15 cellular contexts compared by ENCODE assay signal in genomic region chr2:112768432-112768831, GRCh38. TPM values are rescaled to one million over a fixed set of nuclear protein-coding genes. Genes with fewer than 3 reads are reported as not detected.
DNase-seq lines count a peak whose midpoint lies in the region; ATAC-seq and TF ChIP-seq lines count a peak whose summit lies in the region.
"Had no signal": no experiment of that assay in that cellular context is flagged by ENCODE, and none has a peak within 500 bp of the region (broad histone marks: within the 10 kb centered on the region; RNA-seq: fewer than 3 reads in every experiment).

No MANE protein-coding gene starts in this region.

- H3K9me3 ChIP-seq in mucosa of descending colon = no peaks in the 10 kb centered on the region

- no peak overlapping the region for H3K4me3 ChIP-seq in foreskin fibroblast (ENCODE audit: low read depth in 1 of 2, low read length in 2 of 2)
- H3K4me3 ChIP-seq in mucosa of descending colon = no peak overlapping the region

- intact Hi-C loops in activated naive CD4-positive, alpha-beta T cell treated with anti-CD3 and anti-CD28 coated beads for 36 hours (cut with micrococcal nuclease) = no loop called here
- intact Hi-C loops in mucosa of descending colon (cut with DNase I, micrococcal nuclease) = no loop called here

- H3K36me3 ChIP-seq in mucosa of descending colon (ENCODE audit: low read depth) = no peaks in the 10 kb centered on the region

- H3K9me3 Mint-ChIP-seq in activated naive CD4-positive, alpha-beta T cell treated with anti-CD3 and anti-CD28 coated beads, Interleukin-2, amount 10 ng/mL, durations not matched to agents 7 days and 5 days = peaks cover 11% of the 10 kb centered on the region
- no peaks in the 10 kb centered on the region for H3K9me3 Mint-ChIP-seq in activated naive CD4-positive, alpha-beta T cell treated with anti-CD3 and anti-CD28 coated beads for 36 hours
- H3K9me3 Mint-ChIP-seq: IgD-negative memory B cell had no signal

- DNase-seq in activated naive CD4-positive, alpha-beta T cell treated with anti-CD3 and anti-CD28 coated beads, Interleukin-2, amount 10 ng/mL, durations not matched to agents 7 days and 5 days = no peak
- no peak for DNase-seq in activated naive CD4-positive, alpha-beta T cell treated with anti-CD3 and anti-CD28 coated beads for 36 hours
- DNase-seq in SW480 (ENCODE audit: low spot score) (peak; percentile 33), foreskin fibroblast (peak; percentile 36 to 50), mucosa of descending colon (no peak)
- no peak for DNase-seq in stimulated activated naive CD8-positive, alpha-beta T cell treated with anti-CD3 and anti-CD28 coated beads, Interleukin-15, Interleukin-2, amounts not matched to agents 100 U/mL and 50 U/mL, for 24 hours
- DNase-seq: ACHN; GDM1; NCI-H2081; stimulated activated naive CD4-positive, alpha-beta T cell had no signal

- H3K4me3 Mint-ChIP-seq in activated naive CD4-positive, alpha-beta T cell treated with anti-CD3 and anti-CD28 coated beads, Interleukin-2, amount 10 ng/mL, durations not matched to agents 7 days and 5 days = no peak overlapping the region
- H3K4me3 Mint-ChIP-seq in activated naive CD4-positive, alpha-beta T cell treated with anti-CD3 and anti-CD28 coated beads for 36 hours = no peak overlapping the region

- H3K36me3 Mint-ChIP-seq in activated naive CD4-positive, alpha-beta T cell treated with anti-CD3 and anti-CD28 coated beads, Interleukin-2, amount 10 ng/mL, durations not matched to agents 7 days and 5 days = peaks cover 22% of the 10 kb centered on the region
- peaks cover 10% of the 10 kb centered on the region for H3K36me3 Mint-ChIP-seq in activated naive CD4-positive, alpha-beta T cell treated with anti-CD3 and anti-CD28 coated beads for 36 hours (ENCODE audit: low read depth)

- peaks cover 15% of the 10 kb centered on the region for H3K4me1 ChIP-seq in mucosa of descending colon (ENCODE audit: low read depth)

- CTCF ChIA-PET in activated naive CD4-positive, alpha-beta T cell treated with anti-CD3 and anti-CD28 coated beads, Interleukin-2, amount 10 ng/mL, durations not matched to agents 7 days and 5 days (lab: Charles Lee) = interaction anchor here (0.7 to 1.7 kb wide), 2 partner anchors 19 to 117 kb away, joined by 3 to 4 read pairs; no protein-coding TSS in a partner anchor
- CTCF ChIA-PET in activated naive CD4-positive, alpha-beta T cell treated with anti-CD3 and anti-CD28 coated beads for 36 hours (lab: Charles Lee) = interaction anchor here (0.8 to 1.5 kb wide), 4 partner anchors 17 to 172 kb away, joined by 3 to 6 read pairs (median 3); no protein-coding TSS in a partner anchor

- H3K27ac Mint-ChIP-seq in activated naive CD4-positive, alpha-beta T cell treated with anti-CD3 and anti-CD28 coated beads, Interleukin-2, amount 10 ng/mL, durations not matched to agents 7 days and 5 days = peak overlapping the region; percentile 62
- no peak overlapping the region for H3K27ac Mint-ChIP-seq in activated naive CD4-positive, alpha-beta T cell treated with anti-CD3 and anti-CD28 coated beads for 36 hours

- peak; percentile 50 for TF ChIP-seq CTCF in foreskin fibroblast (IDR thresholded peaks at IDR 0.05; ENCODE audit: low read depth, low read length)
- TF ChIP-seq CTCF in mucosa of descending colon (IDR thresholded peaks at IDR 0.05) = no peak

- H3K27me3 Mint-ChIP-seq in activated naive CD4-positive, alpha-beta T cell treated with anti-CD3 and anti-CD28 coated beads, Interleukin-2, amount 10 ng/mL, durations not matched to agents 7 days and 5 days = peaks cover 4% of the 10 kb centered on the region
- H3K27me3 Mint-ChIP-seq in activated naive CD4-positive, alpha-beta T cell treated with anti-CD3 and anti-CD28 coated beads for 36 hours (ENCODE audit: low read depth) = no peaks in the 10 kb centered on the region
- H3K27me3 Mint-ChIP-seq: IgD-negative memory B cell had no signal

- ATAC-seq in mucosa of descending colon (no peak), HG03378 (IDR thresholded peaks at IDR 0.05; ENCODE audit: unreplicated experiment) (no peak), GM21717 (IDR thresholded peaks at IDR 0.05; ENCODE audit: unreplicated experiment) (no peak)
- no peak for ATAC-seq in stimulated activated naive CD8-positive, alpha-beta T cell treated with anti-CD3 and anti-CD28 coated beads, Interleukin-15, Interleukin-2, amounts not matched to agents 100 U/mL and 50 U/mL, for 24 hours

- H3K4me1 Mint-ChIP-seq in activated naive CD4-positive, alpha-beta T cell treated with anti-CD3 and anti-CD28 coated beads, Interleukin-2, amount 10 ng/mL, durations not matched to agents 7 days and 5 days = peaks cover 42% of the 10 kb centered on the region
- H3K4me1 Mint-ChIP-seq in activated naive CD4-positive, alpha-beta T cell treated with anti-CD3 and anti-CD28 coated beads for 36 hours (ENCODE audit: low read depth) = peaks cover 14% of the 10 kb centered on the region

RNA-seq across cellular contexts. Expression of gene CKAP2L, which starts 4.0 kb away (rescaled TPM):
- 10 to 100 TPM; 49.2 to 50.8 TPM for total RNA-seq in activated naive CD4-positive, alpha-beta T cell treated with anti-CD3 and anti-CD28 coated beads for 36 hours
- total RNA-seq in mucosa of descending colon = 1 to 10 TPM; 1.2 to 9.5 (median 2.8) TPM

RNA-seq across cellular contexts. Expression of gene IL1A, which starts 15.9 kb away (rescaled TPM):
- under 1 TPM; 0.17 to 0.29 TPM for total RNA-seq in activated naive CD4-positive, alpha-beta T cell treated with anti-CD3 and anti-CD28 coated beads for 36 hours
- not detected for total RNA-seq in mucosa of descending colon
- total RNA-seq: OCI-LY7 had no signal

RNA-seq across cellular contexts. Expression of gene NT5DC4, which starts 47.6 kb away (rescaled TPM):
- not detected for total RNA-seq in activated naive CD4-positive, alpha-beta T cell treated with anti-CD3 and anti-CD28 coated beads for 36 hours
- not detected for total RNA-seq in mucosa of descending colon
- total RNA-seq: astrocyte, OCI-LY7 had no signal

Comparison
In these comparisons a context has a peak if more than half of its experiments do, and no peak if none do; other contexts are left out.
1. DNase-seq: peak in SW480 (single experiment) and foreskin fibroblast (2 of 2); none in activated naive CD4-positive, alpha-beta T cell treated with anti-CD3 and anti-CD28 coated beads, Interleukin-2, amount 10 ng/mL, durations not matched to agents 7 days and 5 days (single experiment), activated naive CD4-positive, alpha-beta T cell treated with anti-CD3 and anti-CD28 coated beads for 36 hours (single experiment), mucosa of descending colon (0 of 3) and stimulated activated naive CD8-positive, alpha-beta T cell treated with anti-CD3 and anti-CD28 coated beads, Interleukin-15, Interleukin-2, amounts not matched to agents 100 U/mL and 50 U/mL, for 24 hours (single experiment).
2. RNA of gene CKAP2L, which starts 4.0 kb away (total RNA-seq): 49.2 to 50.8 TPM in activated naive CD4-positive, alpha-beta T cell treated with anti-CD3 and anti-CD28 coated beads for 36 hours; 1.2 to 9.5 TPM in mucosa of descending colon; every median in the first group is over 4 times any median in the second.